In genomic region chr6:53486679-53487078, GRCh38 we compare ENCODE assay signal across 31 cellular contexts.
"Had no signal": no experiment of that assay in that cellular context is flagged by ENCODE, and none has a peak within 500 bp of the region (broad histone marks: within the 10 kb centered on the region; RNA-seq: fewer than 3 reads in every experiment).

No MANE protein-coding gene starts in this region.

- DNase-seq: activated B cell treated with CpG ODN at 0.5 μM for 24 hours; activated CD4-positive, alpha-beta T cell treated with anti-CD3 and anti-CD28 coated beads for 48 hours; activated CD4-positive, alpha-beta T cell treated with anti-CD3 and anti-CD28 coated beads, Interleukin-2, amount 50 U/mL, for 1 hour; activated CD4-positive, alpha-beta T cell treated with anti-CD3 and anti-CD28 coated beads, Interleukin-2, amount 50 U/mL, for 48 hours; activated CD8-positive, alpha-beta memory T cell treated with anti-CD3 and anti-CD28 coated beads for 24 hours; activated CD8-positive, alpha-beta T cell treated with anti-CD3 and anti-CD28 coated beads for 36 hours; activated effector memory CD4-positive, alpha-beta T cell treated with Interleukin-2 at 50 U/mL for 16 hours; activated gamma-delta T cell treated with Interleukin-2 at 50 U/mL for 16 hours; activated naive CD4-positive, alpha-beta T cell treated with anti-CD3 and anti-CD28 coated beads, Interleukin-2, amount 50 U/mL, for 16 hours; activated naive CD4-positive, alpha-beta T cell treated with Interleukin-2 at 50 U/mL for 16 hours; activated T-cell treated with anti-CD3 and anti-CD28 coated beads, Interleukin-2, amount 50 U/mL, for 4 hours; adrenal gland; amygdala; aorta; body of pancreas; caudate nucleus; cortex of kidney; dermis blood vessel endothelial cell; effector CD8-positive, alpha-beta T cell; esophagus squamous epithelium; foreskin melanocyte; heart right ventricle; T-helper 17 cell; T1000; WERI-Rb-1 had no signal

- H3K4me3 ChIP-seq: adrenal gland, body of pancreas, esophagus squamous epithelium, gastroesophageal sphincter, heart right ventricle had no signal

- H3K9me3 ChIP-seq: adrenal gland, body of pancreas, esophagus squamous epithelium, gastroesophageal sphincter, heart right ventricle had no signal

- H3K36me3 Mint-ChIP-seq: activated naive CD8-positive, alpha-beta T cell had no signal

- H3K4me3 Mint-ChIP-seq: activated B cell treated with CpG ODN at 0.5 μM for 24 hours; activated CD8-positive, alpha-beta T cell treated with anti-CD3 and anti-CD28 coated beads for 36 hours; activated naive CD8-positive, alpha-beta T cell; activated T-cell treated with anti-CD3 and anti-CD28 coated beads, Interleukin-2, amount 50 U/mL, for 4 hours; activated T-helper 17 cell treated with anti-CD3 and anti-CD28 coated beads, Interleukin-2, amount 50 U/mL, for 72 hours; T-helper 17 cell; T-helper 2 cell treated with Interferon-gamma antibody and Interleukin-4, amounts not matched to agents 5 μg/mL and 100 μg/mL, for 36 hours had no signal

- H3K4me1 ChIP-seq: body of pancreas had no signal

- H3K36me3 ChIP-seq: adrenal gland, esophagus squamous epithelium, gastroesophageal sphincter, heart right ventricle, WERI-Rb-1 had no signal

- H3K27me3 ChIP-seq: adrenal gland, body of pancreas, gastroesophageal sphincter had no signal

- ATAC-seq: activated CD4-positive, CD25-positive, alpha-beta regulatory T cell treated with anti-CD3 and anti-CD28 coated beads, Interleukin-2, amount 50 U/mL, for 24 hours; activated CD8-positive, alpha-beta T cell treated with anti-CD3 and anti-CD28 coated beads for 36 hours; activated T-cell treated with anti-CD3 and anti-CD28 coated beads, Interleukin-2, amount 50 U/mL, for 4 hours; activated T-helper 17 cell treated with anti-CD3 and anti-CD28 coated beads, Interleukin-2, amount 50 U/mL, for 72 hours; body of pancreas; gastroesophageal sphincter; heart right ventricle; T-helper 17 cell had no signal

- H3K27ac ChIP-seq: adrenal gland, body of pancreas, epithelial cell of prostate, esophagus squamous epithelium, gastroesophageal sphincter, heart right ventricle, WERI-Rb-1 had no signal

- H3K27ac Mint-ChIP-seq: activated B cell treated with CpG ODN at 0.5 μM for 24 hours; activated CD8-positive, alpha-beta T cell treated with anti-CD3 and anti-CD28 coated beads for 36 hours; activated naive CD8-positive, alpha-beta T cell; activated T-helper 17 cell treated with anti-CD3 and anti-CD28 coated beads, Interleukin-2, amount 50 U/mL, for 72 hours; T-helper 17 cell; T-helper 2 cell treated with Interferon-gamma antibody and Interleukin-4, amounts not matched to agents 5 μg/mL and 100 μg/mL, for 36 hours had no signal

- H3K9me3 Mint-ChIP-seq: activated B cell treated with CpG ODN at 0.5 μM for 24 hours; activated T-cell treated with anti-CD3 and anti-CD28 coated beads, Interleukin-2, amount 50 U/mL, for 4 hours; activated T-helper 17 cell treated with anti-CD3 and anti-CD28 coated beads, Interleukin-2, amount 50 U/mL, for 72 hours; T-helper 2 cell treated with Interferon-gamma antibody and Interleukin-4, amounts not matched to agents 5 μg/mL and 100 μg/mL, for 36 hours had no signal
